26 cellular contexts compared by ENCODE assay signal in genomic region chr13:71644579-71644978, GRCh38.
DNase-seq lines count a peak whose midpoint lies in the region; ATAC-seq and TF ChIP-seq lines count a peak whose summit lies in the region.
"Had no signal": no experiment of that assay in that cellular context is flagged by ENCODE, and none has a peak within 500 bp of the region (broad histone marks: within the 10 kb centered on the region; RNA-seq: fewer than 3 reads in every experiment).

No MANE protein-coding gene starts in this region.

- H3K4me1 ChIP-seq in HEK293 (ENCODE audit: control insufficient read depth, insufficient read depth, low read length) = no peaks in the 10 kb centered on the region
- no peaks in the 10 kb centered on the region for H3K4me1 ChIP-seq in SJCRH30
- H3K4me1 ChIP-seq in right atrium auricular region = no peaks in the 10 kb centered on the region

- no peak for TF ChIP-seq CTCF in HEK293 (tag by site-specific recombination; IDR thresholded peaks at IDR 0.05)
- no peak for TF ChIP-seq CTCF in WTC11 (IDR thresholded peaks at IDR 0.05)
- no peak for TF ChIP-seq CTCF in mesothelial cell of epicardium (IDR thresholded peaks at IDR 0.05; ENCODE audit: unreplicated experiment)
- TF ChIP-seq CTCF in right atrium auricular region (IDR thresholded peaks at IDR 0.05) = no peak

- H3K27ac ChIP-seq in HEK293 (ENCODE audit: extremely low read depth, low read depth, low read length) (no peak overlapping the region), SJCRH30 (no peak overlapping the region), right atrium auricular region (no peak overlapping the region)

- DNase-seq in WTC11 (ENCODE audit: low spot score) = no peak
- DNase-seq in mesothelial cell of epicardium (ENCODE audit: low spot score in 2 of 2, unreplicated experiment in 2 of 2) = no peak
- no peak for DNase-seq in SJCRH30
- no peak for DNase-seq in right atrium auricular region (ENCODE audit: low spot score)
- DNase-seq in T-helper 17 cell = no peak
- DNase-seq: C1 segment of cervical spinal cord; CD4-positive, alpha-beta memory T cell; COR-L47; DMS79; EL; GDM1; HCEC 1CT; Kasumi-1; NCI-H1092 treated with DMSO at 0.1 percent for 48 hours; NCI-H1436; NCI-H2029; NCI-H345; NCI-H510A treated with DMSO at 0.1 percent for 48 hours; NCI-H748 treated with DMSO at 0.1 percent for 48 hours; SIG-M5; SK-N-SH; SW 1271 had no signal

- H3K9me3 ChIP-seq in HEK293 (ENCODE audit: control insufficient read depth, insufficient read depth, low read depth, low read length) = no peaks in the 10 kb centered on the region
- H3K9me3 ChIP-seq in SJCRH30 (replicated peaks) = no peaks in the 10 kb centered on the region
- no peaks in the 10 kb centered on the region for H3K9me3 ChIP-seq in right atrium auricular region
- H3K9me3 ChIP-seq in T-helper 17 cell (ENCODE audit: control insufficient read depth, low read length, poor library complexity, severe bottlenecking) = no peaks in the 10 kb centered on the region
- H3K9me3 ChIP-seq: SK-N-SH had no signal

- no peaks in the 10 kb centered on the region for H3K36me3 ChIP-seq in HEK293 (ENCODE audit: control insufficient read depth in 2 of 2, insufficient read depth in 1 of 2, low read length in 2 of 2)
- no peaks in the 10 kb centered on the region for H3K36me3 ChIP-seq in SJCRH30
- H3K36me3 ChIP-seq in right atrium auricular region = no peaks in the 10 kb centered on the region

- H3K36me3 Mint-ChIP-seq in WTC11 = no peaks in the 10 kb centered on the region
- peaks cover 6% of the 10 kb centered on the region for H3K36me3 Mint-ChIP-seq in mesothelial cell of epicardium
- H3K36me3 Mint-ChIP-seq in stimulated activated memory B cell treated with anti-CD40 and anti-IgM and Interleukin-4, amounts not matched to agents 10 μg/mL and 1 μg/mL and 100 μg/mL, for 72 hours = no peaks in the 10 kb centered on the region
- no peaks in the 10 kb centered on the region for H3K36me3 Mint-ChIP-seq in T-helper 17 cell (ENCODE audit: low read depth)
- H3K36me3 Mint-ChIP-seq: CD4-positive, alpha-beta memory T cell had no signal

- H3K4me3 ChIP-seq in HEK293 (ENCODE audit: low read depth, low read length) (no peak overlapping the region), SJCRH30 (no peak overlapping the region), right atrium auricular region (no peak overlapping the region)
- H3K4me3 ChIP-seq: GM12878, K562 had no signal

- H3K9me3 Mint-ChIP-seq in WTC11 (no peaks in the 10 kb centered on the region), mesothelial cell of epicardium (peaks cover 4% of the 10 kb centered on the region)
- peaks cover 2% of the 10 kb centered on the region for H3K9me3 Mint-ChIP-seq in stimulated activated memory B cell treated with anti-CD40 and anti-IgM and Interleukin-4, amounts not matched to agents 10 μg/mL and 1 μg/mL and 100 μg/mL, for 72 hours

- POLR2A ChIA-PET in HEK293 (lab: Yijun Ruan, JAX) (no interaction called here), WTC11 (lab: Charles Lee) (no interaction called here)

- CTCF ChIA-PET in HEK293 (lab: Yijun Ruan, JAX) (no interaction called here), WTC11 (lab: Charles Lee) (no interaction called here)

- peak; percentile 67 for ATAC-seq in WTC11
- ATAC-seq in stimulated activated memory B cell treated with anti-CD40 and anti-IgM and Interleukin-4, amounts not matched to agents 10 μg/mL and 1 μg/mL and 100 μg/mL, for 72 hours = peak; percentile 16
- no peak for ATAC-seq in T-helper 17 cell
- ATAC-seq: GM12878, K562 had no signal

- H3K27ac Mint-ChIP-seq in WTC11 = no peak overlapping the region
- peak overlapping the region; percentile 84 for H3K27ac Mint-ChIP-seq in mesothelial cell of epicardium
- no peak overlapping the region for H3K27ac Mint-ChIP-seq in stimulated activated memory B cell treated with anti-CD40 and anti-IgM and Interleukin-4, amounts not matched to agents 10 μg/mL and 1 μg/mL and 100 μg/mL, for 72 hours
- no peak overlapping the region for H3K27ac Mint-ChIP-seq in T-helper 17 cell
- H3K27ac Mint-ChIP-seq: CD4-positive, alpha-beta memory T cell had no signal

- H3K4me1 Mint-ChIP-seq in WTC11 = peaks cover 16% of the 10 kb centered on the region; the same call in 1 of the 2 replicates
- peaks cover 75% of the 10 kb centered on the region for H3K4me1 Mint-ChIP-seq in mesothelial cell of epicardium
- H3K4me1 Mint-ChIP-seq in stimulated activated memory B cell treated with anti-CD40 and anti-IgM and Interleukin-4, amounts not matched to agents 10 μg/mL and 1 μg/mL and 100 μg/mL, for 72 hours = no peaks in the 10 kb centered on the region
- no peaks in the 10 kb centered on the region for H3K4me1 Mint-ChIP-seq in T-helper 17 cell
- H3K4me1 Mint-ChIP-seq: CD4-positive, alpha-beta memory T cell had no signal

- no peak overlapping the region for H3K4me3 Mint-ChIP-seq in WTC11
- H3K4me3 Mint-ChIP-seq in mesothelial cell of epicardium = peak overlapping the region; percentile 16
- no peak overlapping the region for H3K4me3 Mint-ChIP-seq in stimulated activated memory B cell treated with anti-CD40 and anti-IgM and Interleukin-4, amounts not matched to agents 10 μg/mL and 1 μg/mL and 100 μg/mL, for 72 hours
- H3K4me3 Mint-ChIP-seq in T-helper 17 cell = no peak overlapping the region

- no peaks in the 10 kb centered on the region for H3K27me3 Mint-ChIP-seq in WTC11 (ENCODE audit: low read depth)
- H3K27me3 Mint-ChIP-seq in mesothelial cell of epicardium (ENCODE audit: low read depth) = no peaks in the 10 kb centered on the region
- H3K27me3 Mint-ChIP-seq in stimulated activated memory B cell treated with anti-CD40 and anti-IgM and Interleukin-4, amounts not matched to agents 10 μg/mL and 1 μg/mL and 100 μg/mL, for 72 hours = no peaks in the 10 kb centered on the region
- no peaks in the 10 kb centered on the region for H3K27me3 Mint-ChIP-seq in T-helper 17 cell
- H3K27me3 Mint-ChIP-seq: CD4-positive, alpha-beta memory T cell had no signal

- no peaks in the 10 kb centered on the region for H3K27me3 ChIP-seq in SJCRH30
- no peaks in the 10 kb centered on the region for H3K27me3 ChIP-seq in right atrium auricular region

TF ChIP-seq in HEK293, 187 proteins besides CTCF, POLR2A, EP300 and RAD21:
- TF ChIP-seq ZNF530 (tag by site-specific recombination; IDR thresholded peaks at IDR 0.05; ENCODE audit: low read depth) (no peak), ZSCAN16 (tag by site-specific recombination; IDR thresholded peaks at IDR 0.05) (no peak), ZIC2 (tag by site-specific recombination; IDR thresholded peaks at IDR 0.05) (peak; percentile 80), ZNF423 (tag by site-specific recombination; IDR thresholded peaks at IDR 0.05) (peak; percentile 15; the same call in 1 of the 2 replicates), ZSCAN30 (tag by site-specific recombination; IDR thresholded peaks at IDR 0.05) (peak; percentile 81), ZNF747 (tag by site-specific recombination; IDR thresholded peaks at IDR 0.05) (no peak), TRIM28 (IDR thresholded peaks at IDR 0.05; ENCODE audit: borderline replicate concordance, low read length) (peak; percentile 67; the same call in 1 of the 2 replicates)
TF ChIP-seq in HEK293: peak in this region for 4.

TF ChIP-seq in WTC11, 78 proteins besides CTCF, POLR2A, EP300 and RAD21 (continues in another document):
- TF ChIP-seq MLX (CRISPR knock-in tag; IDR thresholded peaks at IDR 0.05) (no peak), ZBTB21 (CRISPR knock-in tag; IDR thresholded peaks at IDR 0.05; ENCODE audit: borderline replicate concordance) (no peak), USF1 (CRISPR knock-in tag; IDR thresholded peaks at IDR 0.05) (no peak), ZNF512 (CRISPR knock-in tag; IDR thresholded peaks at IDR 0.05; ENCODE audit: borderline replicate concordance) (no peak), ESRRA (CRISPR knock-in tag; IDR thresholded peaks at IDR 0.05; ENCODE audit: borderline replicate concordance) (no peak), OVOL2 (CRISPR knock-in tag; IDR thresholded peaks at IDR 0.05; ENCODE audit: borderline replicate concordance) (no peak), HMGA2 (CRISPR knock-in tag; IDR thresholded peaks at IDR 0.05) (no peak), EMX1 (CRISPR knock-in tag; IDR thresholded peaks at IDR 0.05) (no peak), MXD4 (CRISPR knock-in tag; IDR thresholded peaks at IDR 0.05; ENCODE audit: borderline replicate concordance) (no peak), PRRX2 (CRISPR knock-in tag; IDR thresholded peaks at IDR 0.05) (no peak), ATF3 (CRISPR knock-in tag; conservative IDR thresholded peaks at IDR 0.05) (no peak), GABPB1 (CRISPR knock-in tag; IDR thresholded peaks at IDR 0.05) (no peak), NR1H2 (CRISPR knock-in tag; IDR thresholded peaks at IDR 0.05) (no peak), CBFB (CRISPR knock-in tag; IDR thresholded peaks at IDR 0.05; ENCODE audit: low read depth) (no peak), KAT7 (CRISPR knock-in tag; IDR thresholded peaks at IDR 0.05; ENCODE audit: borderline replicate concordance) (no peak)

Comparison
In these comparisons a context has a peak if more than half of its experiments do, and no peak if none do; other contexts are left out.
1. Of the 8 proteins assayed by ChIP-seq in both HEK293 and WTC11: peak only in HEK293: ZNF423; only in WTC11: none; in both: none; in neither: 7.